26 cellular contexts compared by ENCODE assay signal in the genomic region with DNA sequence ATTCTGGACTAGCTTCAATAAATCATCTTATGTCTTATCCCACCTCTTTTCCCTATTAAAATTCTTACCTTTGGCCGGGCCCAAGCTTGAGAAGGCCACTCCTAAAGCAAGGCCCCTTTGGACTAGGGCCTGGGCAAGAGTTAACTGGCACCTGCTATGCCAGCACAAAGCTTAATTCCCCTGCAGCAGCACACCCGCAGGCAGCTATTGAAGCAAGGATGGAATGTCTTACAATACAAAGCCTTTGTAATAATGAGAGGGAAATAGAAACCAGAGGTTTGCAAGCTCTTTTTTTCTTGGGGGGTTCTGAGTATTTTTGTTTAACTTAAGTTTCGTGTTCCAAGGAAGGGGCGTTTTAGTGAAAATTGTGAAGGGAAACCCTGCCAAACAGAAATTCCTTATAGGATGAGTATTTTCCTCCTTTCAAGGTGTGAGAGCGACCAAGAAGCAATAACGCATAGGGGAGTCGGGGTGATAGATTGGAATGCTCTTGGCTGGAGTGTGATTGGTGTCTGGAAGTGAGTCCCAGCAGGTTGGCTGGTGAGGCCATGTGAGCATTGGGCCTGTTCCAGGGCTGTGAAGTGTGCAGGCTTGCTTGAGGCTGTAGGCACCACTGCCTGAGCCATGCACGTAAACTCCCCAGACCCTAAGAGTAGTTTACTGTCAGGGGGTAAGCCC.
A peak's percentile ranks its signal among the peaks of the same experiment; 100 is the strongest.
DNase-seq lines count a peak whose midpoint lies in the region; ATAC-seq, FAIRE-seq and TF ChIP-seq lines count a peak whose summit lies in the region.
"Had no signal": no experiment of that assay in that cellular context is flagged by ENCODE, and none has a peak within 500 bp of the region (broad histone marks: within the 10 kb centered on the region; RNA-seq: fewer than 3 reads in every experiment).

No MANE protein-coding gene starts in this region.

- H3K79me1 ChIP-seq in H9 (ENCODE audit: insufficient read depth, low read depth, low read length, poor library complexity, severe bottlenecking), result no peaks in the 10 kb centered on the region

- H4K20me1 ChIP-seq in H9 (ENCODE audit: control insufficient read depth, insufficient read depth, insufficient read length) (no peaks in the 10 kb centered on the region), astrocyte (ENCODE audit: insufficient read depth, low read length) (no peaks in the 10 kb centered on the region)

- no peak overlapping the region for H3K4me3 Mint-ChIP-seq in H9
- no peak overlapping the region for H3K4me3 Mint-ChIP-seq in astrocyte (ENCODE audit: unreplicated experiment)
- H3K4me3 Mint-ChIP-seq: activated T-helper 17 cell treated with anti-CD3 and anti-CD28 coated beads, Interleukin-2, amount 50 U/mL, for 72 hours; CD14-positive monocyte had no signal

- H2BK15ac ChIP-seq in H9 (ENCODE audit: low read depth, low read length), result no peak overlapping the region

- no peak overlapping the region for H2BK120ac ChIP-seq in H9 (ENCODE audit: low read depth, low read length, poor library complexity, severe bottlenecking)

- no peaks in the 10 kb centered on the region for H3K23me2 ChIP-seq in H9 (ENCODE audit: insufficient read length, low read depth, low read length, poor library complexity, severe bottlenecking)

- no peak overlapping the region for H2AFZ ChIP-seq in H9 (ENCODE audit: low read length)
- H2AFZ ChIP-seq in astrocyte (ENCODE audit: low read depth, low read length), result peak overlapping the region; percentile 24

- H3K9me3 ChIP-seq in H9 (ENCODE audit: control insufficient read depth, low read depth, low read length) (no peaks in the 10 kb centered on the region), astrocyte (ENCODE audit: insufficient read depth, low read depth, low read length) (no peaks in the 10 kb centered on the region), iPS-18a (ENCODE audit: control insufficient read depth, low read depth, low read length) (no peaks in the 10 kb centered on the region), psoas muscle (no peaks in the 10 kb centered on the region), sigmoid colon (no peaks in the 10 kb centered on the region)
- H3K9me3 ChIP-seq: gastroesophageal sphincter, MG63, neutrophil had no signal

- H3K27ac ChIP-seq in H9 (ENCODE audit: insufficient read length, low read depth, low read length), result no peak overlapping the region
- no peak overlapping the region for H3K27ac ChIP-seq in astrocyte (ENCODE audit: low read depth, low read length)
- peak overlapping the region; percentile 5 for H3K27ac ChIP-seq in iPS-18a (ENCODE audit: low read length)
- peak overlapping the region; percentile 13 for H3K27ac ChIP-seq in psoas muscle
- H3K27ac ChIP-seq in sigmoid colon, result no peak overlapping the region
- H3K27ac ChIP-seq: gastroesophageal sphincter, neutrophil, WERI-Rb-1 had no signal

- H2BK20ac ChIP-seq in H9 (ENCODE audit: low read depth, low read length, poor library complexity, severe bottlenecking), result no peak overlapping the region

- no peak overlapping the region for H3T11ph ChIP-seq in H9 (ENCODE audit: low read length)

- H3K36me3 Mint-ChIP-seq in H9 (ENCODE audit: insufficient read depth in 1 of 3, low read depth in 3 of 3) (no peaks in the 10 kb centered on the region; a peak in 1 of 7 replicates), astrocyte (ENCODE audit: low read depth, unreplicated experiment) (no peaks in the 10 kb centered on the region)
- H3K36me3 Mint-ChIP-seq: activated naive CD4-positive, alpha-beta T cell treated with anti-CD3 and anti-CD28 coated beads, Interleukin-2, amount 50 U/mL, for 72 hours; CD14-positive monocyte had no signal

- no peak for FAIRE-seq in astrocyte (lab: Jason Lieb, UNC)
- FAIRE-seq: D721Med, GM12892, keratinocyte, small intestine had no signal

- WGBS in H9 (ENCODE audit: extremely low coverage, insufficient read length, low lambda C conversion rate), result no CpG with 5 or more reads among the region's 8 CpGs
- 71 to 81% (median 72%) methylated on average over 8 of the region's 8 CpGs for WGBS in psoas muscle, 3 donors
- WGBS in sigmoid colon, 2 donors, result 82 to 87% methylated on average over 8 of the region's 8 CpGs

- H3K27me3 ChIP-seq in H9 (ENCODE audit: insufficient read depth, low read length) (no peaks in the 10 kb centered on the region), astrocyte (ENCODE audit: insufficient read depth, low read length) (no peaks in the 10 kb centered on the region), iPS-18a (ENCODE audit: control insufficient read depth, insufficient read depth, low read length) (no peaks in the 10 kb centered on the region), psoas muscle (ENCODE audit: insufficient read depth in 3 of 3, low read length in 2 of 3) (no peaks in the 10 kb centered on the region), sigmoid colon (no peaks in the 10 kb centered on the region)
- H3K27me3 ChIP-seq: gastroesophageal sphincter, MG63, neutrophil had no signal

- no peak for TF ChIP-seq POLR2A in sigmoid colon (IDR thresholded peaks at IDR 0.05)

- no peak overlapping the region for H2AK5ac ChIP-seq in H9 (ENCODE audit: insufficient read length, low read length)

- H3K27ac Mint-ChIP-seq in H9 (peak overlapping the region; percentile 13 to 96 (median 62); a peak in 5 of 7 replicates), astrocyte (ENCODE audit: unreplicated experiment) (no peak overlapping the region)
- H3K27ac Mint-ChIP-seq: activated naive CD4-positive, alpha-beta T cell treated with anti-CD3 and anti-CD28 coated beads, Interleukin-2, amount 50 U/mL, for 72 hours; activated T-helper 17 cell treated with anti-CD3 and anti-CD28 coated beads, Interleukin-2, amount 50 U/mL, for 72 hours; CD14-positive monocyte had no signal

- H4K91ac ChIP-seq in H9 (ENCODE audit: insufficient read length, low read depth, low read length), result no peak overlapping the region

- H3K56ac ChIP-seq in H9 (ENCODE audit: insufficient read length, low read depth, low read length), result no peak overlapping the region

- H2BK12ac ChIP-seq in H9 (ENCODE audit: insufficient read length, low read depth, low read length), result no peak overlapping the region

- TF ChIP-seq CTCF in H9 (conservative IDR thresholded peaks at IDR 0.05) (no peak), astrocyte (IDR thresholded peaks at IDR 0.05; ENCODE audit: insufficient read depth, low read depth, low read length) (no peak), psoas muscle (IDR thresholded peaks at IDR 0.05) (no peak), sigmoid colon (IDR thresholded peaks at IDR 0.05) (no peak)

- no peak for DNase-seq in H9
- no peak for DNase-seq in astrocyte (ENCODE audit: low read depth)
- no peak for DNase-seq in psoas muscle
- no peak for DNase-seq in NK-92 (lab: John Stamatoyannopoulos, UW; ENCODE audit: unreplicated experiment)
- DNase-seq in DMS79 (lab: John Stamatoyannopoulos, UW), result no peak
- DNase-seq in sigmoid colon, result no peak
- DNase-seq: activated CD8-positive, alpha-beta memory T cell treated with anti-CD3 and anti-CD28 coated beads, Interleukin-2, amount 50 U/mL, for 4 hours; anterior cingulate cortex; hypothalamus; KBM-7; MG63; NCI-H1417 treated with DMSO at 0.1 percent for 48 hours; NCI-H82; small intestine; stimulated activated CD4-positive, alpha-beta T cell treated with anti-CD3 and anti-CD28 coated beads, Interleukin-2, amount 100 ng/mL, for 24 hours; T-helper 9 cell; WERI-Rb-1 had no signal

- peak overlapping the region; percentile 1 for H2BK5ac ChIP-seq in H9 (ENCODE audit: insufficient read length, low read length)

- H3K4me2 ChIP-seq in H9 (ENCODE audit: insufficient read depth, insufficient read length, low read length) (no peak overlapping the region), astrocyte (ENCODE audit: low read length) (peak overlapping the region; percentile 42)

- ATAC-seq in psoas muscle, result no peak
- ATAC-seq: activated naive CD4-positive, alpha-beta T cell treated with anti-CD3 and anti-CD28 coated beads, Interleukin-2, amount 50 U/mL, for 72 hours; activated T-helper 17 cell treated with anti-CD3 and anti-CD28 coated beads, Interleukin-2, amount 50 U/mL, for 72 hours; gastroesophageal sphincter had no signal

- H3K79me2 ChIP-seq in H9 (ENCODE audit: insufficient read depth, low read length), result no peaks in the 10 kb centered on the region
- peaks cover 3% of the 10 kb centered on the region for H3K79me2 ChIP-seq in astrocyte (ENCODE audit: insufficient read depth, low read length)

- H3K18ac ChIP-seq in H9 (ENCODE audit: insufficient read length, low read depth, low read length), result no peak overlapping the region

- no peak overlapping the region for H3K9ac ChIP-seq in H9 (ENCODE audit: extremely low read depth, insufficient read length, low read length)
- H3K9ac ChIP-seq in astrocyte (ENCODE audit: low read length), result no peak overlapping the region
- H3K9ac ChIP-seq in iPS-18a (ENCODE audit: low read length), result no peak overlapping the region

- H3K4me1 Mint-ChIP-seq in H9, result peaks cover 46 to 52% of the 10 kb centered on the region in 2 experiments
- peaks cover 4% of the 10 kb centered on the region for H3K4me1 Mint-ChIP-seq in astrocyte (ENCODE audit: low read depth, unreplicated experiment)
- H3K4me1 Mint-ChIP-seq: activated T-helper 17 cell treated with anti-CD3 and anti-CD28 coated beads, Interleukin-2, amount 50 U/mL, for 72 hours; CD14-positive monocyte had no signal

- TF ChIP-seq EP300 in sigmoid colon (IDR thresholded peaks at IDR 0.05), result no peak

- no peak overlapping the region for H4K8ac ChIP-seq in H9 (replicated peaks; ENCODE audit: insufficient read length, low read depth, low read length)

- H4K5ac ChIP-seq in H9 (ENCODE audit: insufficient read length, low read depth, low read length), result no peak overlapping the region

- H3K4me3 ChIP-seq in astrocyte (ENCODE audit: insufficient read depth, low read depth, low read length), result no peak overlapping the region
- no peak overlapping the region for H3K4me3 ChIP-seq in iPS-18a (ENCODE audit: low read length)
- no peak overlapping the region for H3K4me3 ChIP-seq in psoas muscle
- no peak overlapping the region for H3K4me3 ChIP-seq in sigmoid colon
- H3K4me3 ChIP-seq: gastroesophageal sphincter, MG63 had no signal

- H3K4me1 ChIP-seq in H9 (ENCODE audit: insufficient read depth, low read length), result no peaks in the 10 kb centered on the region; the same call in 1 of the 2 replicates
- H3K4me1 ChIP-seq in astrocyte (ENCODE audit: insufficient read depth, low read length), result peaks cover 7% of the 10 kb centered on the region
- H3K4me1 ChIP-seq in iPS-18a (ENCODE audit: control insufficient read depth, low read depth, low read length), result peaks cover 17% of the 10 kb centered on the region
- peaks cover 48% of the 10 kb centered on the region for H3K4me1 ChIP-seq in psoas muscle
- H3K4me1 ChIP-seq in sigmoid colon, result no peaks in the 10 kb centered on the region
- H3K4me1 ChIP-seq: gastroesophageal sphincter had no signal

- no peak overlapping the region for H3K14ac ChIP-seq in H9 (ENCODE audit: insufficient read depth, low read length)

- intact Hi-C loops in psoas muscle (cut with DNase I), result loop anchor here (5.0 to 10.0 kb wide), 3 partner anchors 45 to 103 kb away; no protein-coding TSS in a partner anchor
- intact Hi-C loops in sigmoid colon (cut with DNase I), result loop anchor here (10.0 kb wide), 1 partner anchor 143 kb away; no protein-coding TSS in a partner anchor

- H3K27me3 Mint-ChIP-seq in H9 (ENCODE audit: low read depth), result no peaks in the 10 kb centered on the region
- no peaks in the 10 kb centered on the region for H3K27me3 Mint-ChIP-seq in astrocyte (ENCODE audit: low read depth, unreplicated experiment)
- H3K27me3 Mint-ChIP-seq: activated T-helper 17 cell treated with anti-CD3 and anti-CD28 coated beads, Interleukin-2, amount 50 U/mL, for 72 hours had no signal

- no peak overlapping the region for H3K23ac ChIP-seq in H9 (ENCODE audit: insufficient read length, low read depth, low read length)

- H3K36me3 ChIP-seq in astrocyte (ENCODE audit: insufficient read depth, low read length), result no peaks in the 10 kb centered on the region
- H3K36me3 ChIP-seq in iPS-18a (ENCODE audit: control insufficient read depth, low read depth, low read length), result no peaks in the 10 kb centered on the region
- H3K36me3 ChIP-seq in psoas muscle (ENCODE audit: insufficient read depth in 1 of 2, low read depth in 1 of 2), result no peaks in the 10 kb centered on the region
- H3K36me3 ChIP-seq in sigmoid colon, result no peaks in the 10 kb centered on the region
- H3K36me3 ChIP-seq: gastroesophageal sphincter, MG63, neutrophil, WERI-Rb-1 had no signal

- H3K9me3 Mint-ChIP-seq in H9 (no peaks in the 10 kb centered on the region), astrocyte (ENCODE audit: unreplicated experiment) (no peaks in the 10 kb centered on the region)
- H3K9me3 Mint-ChIP-seq: activated naive CD4-positive, alpha-beta T cell treated with anti-CD3 and anti-CD28 coated beads, Interleukin-2, amount 50 U/mL, for 72 hours; activated T-helper 17 cell treated with anti-CD3 and anti-CD28 coated beads, Interleukin-2, amount 50 U/mL, for 72 hours; CD14-positive monocyte had no signal

- no peak overlapping the region for H3K4ac ChIP-seq in H9 (ENCODE audit: low read depth, low read length)

Comparison
In these comparisons a context has a peak if more than half of its experiments do, and no peak if none do; other contexts are left out.
1. H3K27ac ChIP-seq: peak in iPS-18a (single experiment) and psoas muscle (single experiment); none in H9 (single experiment), astrocyte (single experiment) and sigmoid colon (0 of 4).